8 cellular contexts compared by ENCODE assay signal in genomic region chr1:169694304-169694703, GRCh38. TPM values are rescaled to one million over a fixed set of nuclear protein-coding genes. Genes with fewer than 3 reads are reported as not detected.
DNase-seq lines count a peak whose midpoint lies in the region; ATAC-seq and TF ChIP-seq lines count a peak whose summit lies in the region.

No MANE protein-coding gene starts in this region.

- CTCF ChIA-PET in activated CD8-positive, alpha-beta memory T cell treated with anti-CD3 and anti-CD28 coated beads, Interleukin-2, amount 10 ng/mL, durations not matched to agents 7 days and 5 days (lab: Charles Lee), result interaction anchor here (0.6 to 3.5 kb wide), 10 partner anchors 11 to 108 kb away, joined by 3 to 39 read pairs (median 6); partner anchors contain the start of gene F5
- CTCF ChIA-PET in MCF 10A (lab: Yijun Ruan, JAX), result interaction anchor here (0.6 to 2.7 kb wide), 8 partner anchors 16 to 155 kb away, joined by 3 to 16 read pairs (median 3); no protein-coding TSS in a partner anchor

- intact Hi-C loops in MCF 10A (cut with micrococcal nuclease), result loop anchor here (5.0 kb wide), 1 partner anchor 92 kb away; no protein-coding TSS in a partner anchor
- intact Hi-C loops in Right ventricle myocardium superior (cut with DNase I), result no loop called here

- TF ChIP-seq CTCF in MCF 10A (IDR thresholded peaks at IDR 0.05; ENCODE audit: unreplicated experiment), result no peak

- H3K36me3 Mint-ChIP-seq in activated CD8-positive, alpha-beta memory T cell treated with anti-CD3 and anti-CD28 coated beads, Interleukin-2, amount 10 ng/mL, durations not matched to agents 7 days and 5 days, result peaks cover 36% of the 10 kb centered on the region
- H3K36me3 Mint-ChIP-seq in T-helper 17 cell (ENCODE audit: low read depth), result peaks cover 2% of the 10 kb centered on the region
- no peaks in the 10 kb centered on the region for H3K36me3 Mint-ChIP-seq in MCF 10A (ENCODE audit: insufficient read depth, unreplicated experiment)

- no peaks in the 10 kb centered on the region for H3K27me3 Mint-ChIP-seq in activated CD8-positive, alpha-beta memory T cell treated with anti-CD3 and anti-CD28 coated beads, Interleukin-2, amount 10 ng/mL, durations not matched to agents 7 days and 5 days
- H3K27me3 Mint-ChIP-seq in T-helper 17 cell (no peaks in the 10 kb centered on the region), MCF 10A (ENCODE audit: insufficient read depth, unreplicated experiment) (peaks cover 18% of the 10 kb centered on the region)

- peaks cover 94% of the 10 kb centered on the region for H3K4me1 Mint-ChIP-seq in activated CD8-positive, alpha-beta memory T cell treated with anti-CD3 and anti-CD28 coated beads, Interleukin-2, amount 10 ng/mL, durations not matched to agents 7 days and 5 days
- H3K4me1 Mint-ChIP-seq in T-helper 17 cell (peaks cover 67% of the 10 kb centered on the region), MCF 10A (ENCODE audit: insufficient read depth, unreplicated experiment) (no peaks in the 10 kb centered on the region)

- H3K4me3 Mint-ChIP-seq in activated CD8-positive, alpha-beta memory T cell treated with anti-CD3 and anti-CD28 coated beads, Interleukin-2, amount 10 ng/mL, durations not matched to agents 7 days and 5 days, result no peak overlapping the region
- H3K4me3 Mint-ChIP-seq in T-helper 17 cell (peak overlapping the region; percentile 75), MCF 10A (ENCODE audit: unreplicated experiment) (no peak overlapping the region)

- DNase-seq in activated CD8-positive, alpha-beta memory T cell treated with anti-CD3 and anti-CD28 coated beads, Interleukin-2, amount 10 ng/mL, durations not matched to agents 7 days and 5 days, result peak; percentile 75
- DNase-seq in activated CD8-positive, alpha-beta memory T cell treated with anti-CD3 and anti-CD28 coated beads, Interleukin-2, amount 50 U/mL, for 4 hours, result no peak
- DNase-seq in T-helper 17 cell (no peak), renal cortical epithelial cell (ENCODE audit: low read depth) (peak; percentile 50), MCF 10A (ENCODE audit: unreplicated experiment) (no peak), Right ventricle myocardium superior (no peak), NOMO-1 treated with dmso at 0.1 percent for 144 hours (lab: John Stamatoyannopoulos, UW; ENCODE audit: unreplicated experiment) (no peak)

- BruUV-seq in MCF 10A (replicated peaks; lab: Mats Ljungman, UMichigan), result no TSS peak

- H3K9me3 ChIP-seq in T-helper 17 cell (ENCODE audit: control insufficient read depth, low read length, poor library complexity, severe bottlenecking), result no peaks in the 10 kb centered on the region

- H3K9me3 Mint-ChIP-seq in activated CD8-positive, alpha-beta memory T cell treated with anti-CD3 and anti-CD28 coated beads, Interleukin-2, amount 10 ng/mL, durations not matched to agents 7 days and 5 days (ENCODE audit: low read depth), result no peaks in the 10 kb centered on the region
- H3K9me3 Mint-ChIP-seq in MCF 10A (ENCODE audit: unreplicated experiment), result no peaks in the 10 kb centered on the region

- ATAC-seq in activated CD8-positive, alpha-beta memory T cell treated with anti-CD3 and anti-CD28 coated beads, Interleukin-2, amount 10 ng/mL, durations not matched to agents 7 days and 5 days, result peak; percentile 62
- ATAC-seq in HG02973 (IDR thresholded peaks at IDR 0.05; ENCODE audit: unreplicated experiment) (peak; percentile 37), T-helper 17 cell (peak; percentile 72), Right ventricle myocardium superior (ENCODE audit: poor library complexity) (no peak)

- peak overlapping the region; percentile 79 for H3K27ac Mint-ChIP-seq in activated CD8-positive, alpha-beta memory T cell treated with anti-CD3 and anti-CD28 coated beads, Interleukin-2, amount 10 ng/mL, durations not matched to agents 7 days and 5 days
- H3K27ac Mint-ChIP-seq in T-helper 17 cell, result no peak overlapping the region
- H3K27ac Mint-ChIP-seq in MCF 10A (ENCODE audit: low read depth, unreplicated experiment), result no peak overlapping the region

- POLR2A ChIA-PET in MCF 10A (lab: Yijun Ruan, JAX), result no interaction called here

RNA-seq across cellular contexts. Expression of gene SELL, which starts 17.1 kb away (rescaled TPM):
- 10 to 100 TPM; 61.4 to 85.1 TPM for total RNA-seq in activated CD8-positive, alpha-beta memory T cell treated with anti-CD3 and anti-CD28 coated beads, Interleukin-2, amount 10 ng/mL, durations not matched to agents 7 days and 5 days
- 100 to 1,000 TPM; 205 to 276 TPM for total RNA-seq in T-helper 17 cell
- 0.25 TPM in 1 of 2 replicates, not detected in the other for total RNA-seq in renal cortical epithelial cell
- not detected in 2 replicates for total RNA-seq in MCF 10A (2022)
- total RNA-seq in Right ventricle myocardium superior, result 0.89 TPM

RNA-seq across cellular contexts. Expression of gene SELE, which starts 39.6 kb away (rescaled TPM):
- total RNA-seq in activated CD8-positive, alpha-beta memory T cell treated with anti-CD3 and anti-CD28 coated beads, Interleukin-2, amount 10 ng/mL, durations not matched to agents 7 days and 5 days, result not detected
- total RNA-seq in T-helper 17 cell (not detected), renal cortical epithelial cell (not detected in 2 replicates), MCF 10A (2022) (not detected in 2 replicates), Right ventricle myocardium superior (0.65 TPM)

Comparison
In these comparisons a context has a peak if more than half of its experiments do, and no peak if none do; other contexts are left out.
1. DNase-seq: peak in activated CD8-positive, alpha-beta memory T cell treated with anti-CD3 and anti-CD28 coated beads, Interleukin-2, amount 10 ng/mL, durations not matched to agents 7 days and 5 days (single experiment) and renal cortical epithelial cell (single experiment); none in activated CD8-positive, alpha-beta memory T cell treated with anti-CD3 and anti-CD28 coated beads, Interleukin-2, amount 50 U/mL, for 4 hours (single experiment), T-helper 17 cell (0 of 3), MCF 10A (single experiment), Right ventricle myocardium superior (single experiment) and NOMO-1 treated with dmso at 0.1 percent for 144 hours (single experiment).
2. RNA of gene SELL, which starts 17.1 kb away (total RNA-seq): 205 to 276 TPM in T-helper 17 cell and 61.4 to 85.1 TPM in activated CD8-positive, alpha-beta memory T cell treated with anti-CD3 and anti-CD28 coated beads, Interleukin-2, amount 10 ng/mL, durations not matched to agents 7 days and 5 days; 0.89 TPM in Right ventricle myocardium superior (single experiment), 0.25 TPM in renal cortical epithelial cell and not detected in MCF 10A; every median in the first group is over 10 times any median in the second.